8 cellular contexts compared by ENCODE assay signal in the genomic region with DNA sequence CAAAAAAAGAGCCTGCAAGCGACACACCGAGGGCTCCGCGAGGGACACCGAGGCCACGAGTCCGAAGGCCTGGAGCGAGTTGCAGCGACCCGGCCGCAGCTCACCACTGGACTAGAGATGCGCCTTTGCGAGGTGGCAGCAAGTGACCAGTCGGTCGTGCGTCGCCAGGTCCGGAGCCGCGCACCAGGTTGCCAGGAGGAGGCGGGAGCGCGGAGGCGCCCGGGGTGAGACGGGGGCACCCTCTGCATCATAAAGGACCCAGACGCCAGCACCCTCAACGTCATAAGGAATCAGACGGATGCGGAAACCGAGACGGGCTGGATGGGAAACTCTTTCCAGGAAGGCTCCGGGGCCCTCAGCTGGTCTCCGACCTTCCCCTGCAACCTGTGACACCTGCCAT. TPM values are rescaled to one million over a fixed set of nuclear protein-coding genes. Genes with fewer than 3 reads are reported as not detected.
DNase-seq lines count a peak whose midpoint lies in the region; ATAC-seq, FAIRE-seq and TF ChIP-seq lines count a peak whose summit lies in the region.
"Not testable (repeated sequence)": the region's sequence is repeated elsewhere in the genome, so short reads cannot be mapped to it uniquely, and the experiment has no call there.

No MANE protein-coding gene starts in this region.

- H3K4me1 ChIP-seq in ACC112 (ENCODE audit: control insufficient read depth, insufficient read depth, low read length, unreplicated experiment); HUES48 (ENCODE audit: control insufficient read depth, insufficient read depth, low read length); left ventricle myocardium inferior; neuron (ENCODE audit: insufficient read depth, low read length): not testable (repeated sequence)
- H3K4me1 ChIP-seq in HepG2 (ENCODE audit: insufficient read depth, low read length), result peaks cover 20% of the 10 kb centered on the region

- peaks cover 15 to 22% of the 10 kb centered on the region in 2 donors for H3K4me1 Mint-ChIP-seq in stimulated activated naive B cell treated with anti-CD40 and anti-IgM and Interleukin-4, amounts not matched to agents 10 μg/mL and 1 μg/mL and 100 μg/mL, for 72 hours

- H3K4me3 ChIP-seq in ACC112 (ENCODE audit: low read depth, low read length) (peak overlapping the region; percentile 62), HUES48 (ENCODE audit: low read depth, low read length) (peak overlapping the region; percentile 76), left ventricle myocardium inferior (peak overlapping the region; percentile 57), neuron (ENCODE audit: low read length) (peak overlapping the region; percentile 40)
- not testable (repeated sequence) for H3K4me3 ChIP-seq in HepG2 (replicated peaks in 1 of 3; ENCODE audit: insufficient read depth in 1 of 3, low read depth in 2 of 3, low read length in 3 of 3)

- H3K27me3 ChIP-seq in ACC112 (ENCODE audit: insufficient read depth, low read length); HepG2 (ENCODE audit: control insufficient read depth in 1 of 2, insufficient read depth in 2 of 2, low read length in 2 of 2); neuron (ENCODE audit: insufficient read depth, low read length): not testable (repeated sequence)
- H3K27me3 ChIP-seq in HUES48 (ENCODE audit: control insufficient read depth, insufficient read depth, low read length), result peaks cover 19% of the 10 kb centered on the region
- H3K27me3 ChIP-seq in left ventricle myocardium inferior (ENCODE audit: low read depth), result peaks cover 49% of the 10 kb centered on the region

- H3K9ac ChIP-seq in HUES48 (ENCODE audit: low read depth, low read length); HepG2 (ENCODE audit: insufficient read depth, low read depth, low read length): not testable (repeated sequence)

- H3K9me3 Mint-ChIP-seq in activated naive CD4-positive, alpha-beta T cell treated with anti-CD3 and anti-CD28 coated beads, Interleukin-2, amount 50 U/mL, for 72 hours; stimulated activated naive B cell treated with anti-CD40 and anti-IgM and Interleukin-4, amounts not matched to agents 10 μg/mL and 1 μg/mL and 100 μg/mL, for 72 hours: not testable (repeated sequence)

- H3K4me2 ChIP-seq in HepG2 (ENCODE audit: low read depth, low read length), result not testable (repeated sequence)

- H3K27ac Mint-ChIP-seq in activated naive CD4-positive, alpha-beta T cell treated with anti-CD3 and anti-CD28 coated beads, Interleukin-2, amount 50 U/mL, for 72 hours, result peak overlapping the region; percentile 88 to 95
- peak overlapping the region; percentile 89 for H3K27ac Mint-ChIP-seq in stimulated activated naive B cell treated with anti-CD40 and anti-IgM and Interleukin-4, amounts not matched to agents 10 μg/mL and 1 μg/mL and 100 μg/mL, for 72 hours

- in situ Hi-C loops in HepG2 (cut with HindIII; ENCODE audit: extremely low pct_ligation_motif_present, low pct_unique_long_range_greater_than_20kb), result not testable (repeated sequence)

- DNase-seq in activated naive CD4-positive, alpha-beta T cell treated with anti-CD3 and anti-CD28 coated beads, Interleukin-2, amount 50 U/mL, for 72 hours (ENCODE audit: low spot score in 2 of 2); left ventricle myocardium inferior; HepG2 (ENCODE audit: low spot score); stimulated activated naive B cell treated with anti-CD40 and anti-IgM and Interleukin-4, amounts not matched to agents 10 μg/mL and 1 μg/mL and 100 μg/mL, for 72 hours: not testable (repeated sequence)
- DNase-seq in ecto neural progenitor cell (ENCODE audit: low spot score), result peak; percentile 78

- not testable (repeated sequence) for H4K20me1 ChIP-seq in HepG2 (ENCODE audit: insufficient read depth, low read length)

- H3K36me3 ChIP-seq in ACC112 (ENCODE audit: insufficient read depth, low read length); HUES48 (ENCODE audit: control insufficient read depth, insufficient read depth, low read length); left ventricle myocardium inferior; HepG2 (replicated peaks in 1 of 2; ENCODE audit: control insufficient read depth in 1 of 2, insufficient read depth in 2 of 2, low read length in 2 of 2); neuron (ENCODE audit: insufficient read depth, low read length): not testable (repeated sequence)

- intact Hi-C loops in left ventricle myocardium inferior (cut with micrococcal nuclease); HepG2 (cut with micrococcal nuclease; ENCODE audit: unreplicated experiment): not testable (repeated sequence)

- peak in 1 of 2 donors; percentile 4 for ATAC-seq in activated naive CD4-positive, alpha-beta T cell treated with anti-CD3 and anti-CD28 coated beads, Interleukin-2, amount 50 U/mL, for 72 hours
- ATAC-seq in HepG2, result not testable (repeated sequence)
- peak in 1 of 2 donors; percentile 11 for ATAC-seq in stimulated activated naive B cell treated with anti-CD40 and anti-IgM and Interleukin-4, amounts not matched to agents 10 μg/mL and 1 μg/mL and 100 μg/mL, for 72 hours (replicated peaks)

- not testable (repeated sequence) for TF ChIP-seq POLR2A in HepG2 (IDR thresholded peaks at IDR 0.05; ENCODE audit: insufficient read depth in 1 of 2, low read depth in 2 of 2, low read length in 2 of 2)

- TF ChIP-seq EP300 in HepG2 (IDR thresholded peaks at IDR 0.05; ENCODE audit: low read depth in 2 of 2, low read length in 2 of 2); HepG2 (CRISPR knock-in tag; IDR thresholded peaks at IDR 0.05; ENCODE audit: borderline replicate concordance): not testable (repeated sequence)

- not testable (repeated sequence) for BruUV-seq in HepG2 (replicated peaks; lab: Mats Ljungman, UMichigan)

- POLR2A ChIA-PET in HepG2 (lab: Yijun Ruan, JAX), result interaction anchor here (1.0 kb wide), 1 partner anchor 22 kb away, joined by 4 read pairs; no protein-coding TSS in a partner anchor

- H3K9me3 ChIP-seq in HUES48 (ENCODE audit: control insufficient read depth, insufficient read depth, low read length); left ventricle myocardium inferior (replicated peaks); HepG2 (ENCODE audit: low read length); neuron (ENCODE audit: low read length): not testable (repeated sequence)

- not testable (repeated sequence) for TF ChIP-seq RAD21 in HepG2 (CRISPR knock-in tag; IDR thresholded peaks at IDR 0.05)

- H3K4me3 Mint-ChIP-seq in stimulated activated naive B cell treated with anti-CD40 and anti-IgM and Interleukin-4, amounts not matched to agents 10 μg/mL and 1 μg/mL and 100 μg/mL, for 72 hours, result peak overlapping the region; percentile 79 to 83

- not testable (repeated sequence) for FAIRE-seq in HepG2 (lab: Jason Lieb, UNC)

- H3K27me3 Mint-ChIP-seq in stimulated activated naive B cell treated with anti-CD40 and anti-IgM and Interleukin-4, amounts not matched to agents 10 μg/mL and 1 μg/mL and 100 μg/mL, for 72 hours, result peaks cover 15 to 31% of the 10 kb centered on the region in 2 donors

- not testable (repeated sequence) for H3K27ac ChIP-seq in ACC112 (ENCODE audit: low read depth, low read length); HUES48 (ENCODE audit: low read depth, low read length); left ventricle myocardium inferior (replicated peaks); HepG2 (ENCODE audit: extremely low read length, insufficient read depth, low read length)

- CTCF ChIA-PET in HepG2 (lab: Yijun Ruan, JAX; ENCODE audit: low intra/inter-chr PET ratio, low total read pairs), result not testable (repeated sequence)

- H3K79me2 ChIP-seq in ACC112 (ENCODE audit: control insufficient read depth, insufficient read depth, low read length, unreplicated experiment); HepG2 (ENCODE audit: insufficient read depth, low read length): not testable (repeated sequence)

- TF ChIP-seq CTCF in left ventricle myocardium inferior (IDR thresholded peaks at IDR 0.05; ENCODE audit: borderline replicate concordance); HepG2 (CRISPR knock-in tag; IDR thresholded peaks at IDR 0.05): not testable (repeated sequence)

- H2AFZ ChIP-seq in ACC112 (ENCODE audit: low read length, unreplicated experiment); HepG2 (ENCODE audit: low read length); neuron (ENCODE audit: low read depth, low read length): not testable (repeated sequence)

- H3K36me3 Mint-ChIP-seq in activated naive CD4-positive, alpha-beta T cell treated with anti-CD3 and anti-CD28 coated beads, Interleukin-2, amount 50 U/mL, for 72 hours; stimulated activated naive B cell treated with anti-CD40 and anti-IgM and Interleukin-4, amounts not matched to agents 10 μg/mL and 1 μg/mL and 100 μg/mL, for 72 hours: not testable (repeated sequence)

- WGBS in HepG2 (ENCODE audit: low lambda C conversion rate), result 84% methylated on average over 34 of the region's 34 CpGs

RNA-seq across cellular contexts. Expression of a gene that starts 21.4 kb away (rescaled TPM):
- total RNA-seq in activated naive CD4-positive, alpha-beta T cell treated with anti-CD3 and anti-CD28 coated beads, Interleukin-2, amount 50 U/mL, for 72 hours, result 1,000 to 10,000 TPM; 1,082 to 1,722 TPM
- total RNA-seq in left ventricle myocardium inferior (6,072 TPM), HepG2 (2016; rRNA removed; fragmentation: Illumina TruSeq; extraction: Trizol) (859 and 11,018 TPM in 2 replicates)
- 16,281 and 17,236 TPM in 2 replicates for total RNA-seq in HepG2 (2016; cell fraction: cytosol; rRNA removed; fragmentation: Illumina TruSeq; extraction: Trizol; ENCODE audit: low read depth)
- 1,309 and 10,613 TPM in 2 replicates for total RNA-seq in HepG2 (2016; cell fraction: insoluble cytoplasmic fraction; rRNA removed; fragmentation: Illumina TruSeq; extraction: Trizol)
- total RNA-seq in HepG2 (2016; cell fraction: membrane; rRNA removed; fragmentation: Illumina TruSeq; extraction: Trizol), result 2,848 and 3,475 TPM in 2 replicates
- 52,466 and 64,417 TPM in 2 replicates for total RNA-seq in HepG2 (2016; cell fraction: nucleus; rRNA removed; fragmentation: Illumina TruSeq; extraction: Trizol)
- polyA plus RNA-seq in HepG2 (2011; rRNA removed), result under 0.01 TPM in 2 replicates
- under 0.01 TPM in 2 replicates for polyA plus RNA-seq in HepG2 (2011; cell fraction: cytosol; rRNA removed)
- under 0.01 TPM in 2 replicates for polyA plus RNA-seq in HepG2 (2011; cell fraction: nucleus; rRNA removed)
- polyA plus RNA-seq in HepG2 (2012), result 59.2 and 78.2 TPM in 2 replicates
- polyA plus RNA-seq in HepG2 (2016; cell fraction: cytosol; fragmentation: Illumina TruSeq; extraction: Trizol; ENCODE audit: low read depth), result 27.3 and 44.4 TPM in 2 replicates
- polyA plus RNA-seq in HepG2 (2016; cell fraction: insoluble cytoplasmic fraction; fragmentation: Illumina TruSeq; extraction: Trizol; ENCODE audit: low read depth), result not detected in 2 replicates
- polyA plus RNA-seq in HepG2 (2016; cell fraction: membrane; fragmentation: Illumina TruSeq; extraction: Trizol; ENCODE audit: low read depth), result not detected in 2 replicates
- polyA plus RNA-seq in HepG2 (2016; cell fraction: nucleus; fragmentation: Illumina TruSeq; extraction: Trizol; ENCODE audit: insufficient read depth, low read depth), result 32.8 TPM in 1 of 2 replicates, not detected in the other
- 12,820 and 15,604 TPM in 2 replicates for polyA minus RNA-seq in HepG2 (2011; rRNA and poly(A)+ RNA removed; ENCODE audit: low replicate concordance)
- polyA minus RNA-seq in HepG2 (2011; cell fraction: cytosol; rRNA and poly(A)+ RNA removed), result 90,102 and 105,040 TPM in 2 replicates
- polyA minus RNA-seq in HepG2 (2011; cell fraction: nucleus; rRNA and poly(A)+ RNA removed), result 42,574 and 58,030 TPM in 2 replicates
